Comparison of ENCODE assay signal across 25 cellular contexts in the genomic region with DNA sequence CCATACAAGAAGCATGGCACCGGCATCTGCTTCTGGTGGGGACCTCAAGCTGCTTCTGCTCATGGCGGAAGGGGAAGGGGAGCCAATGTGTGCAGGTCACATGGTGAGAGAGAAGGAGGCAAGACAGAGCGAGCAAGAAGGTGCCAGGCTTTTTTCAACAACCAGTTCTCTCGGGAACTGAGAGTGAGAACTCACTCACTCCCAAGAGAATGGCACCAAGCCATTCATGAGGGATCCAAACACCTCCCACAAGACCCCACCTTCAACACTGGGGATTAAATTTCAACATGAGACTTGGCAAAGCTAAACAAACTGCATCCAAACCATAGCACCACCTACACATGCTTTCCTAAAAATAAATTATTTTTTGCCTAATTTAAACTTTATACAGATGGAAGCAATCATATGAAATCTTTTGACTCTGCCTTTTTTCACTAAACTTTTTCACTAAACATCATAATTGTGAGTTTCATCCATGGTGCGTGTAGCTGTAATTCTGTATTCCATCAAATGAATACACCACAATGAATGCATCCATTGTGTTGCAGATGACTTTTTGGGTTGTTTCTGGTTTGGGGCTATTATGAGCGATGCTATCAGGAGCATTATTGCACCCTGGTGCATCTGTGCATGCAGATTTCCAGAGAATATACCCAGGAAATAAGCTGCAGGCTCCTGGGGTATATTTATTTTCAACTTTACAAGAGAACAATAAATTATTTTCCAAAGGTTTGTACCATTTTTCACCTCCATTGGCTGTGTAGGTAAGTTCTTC.
"Had no signal": no experiment of that assay in that cellular context is flagged by ENCODE, and none has a peak within 500 bp of the region (broad histone marks: within the 10 kb centered on the region; RNA-seq: fewer than 3 reads in every experiment).

No MANE protein-coding gene starts in this region.

- H3K4me3 ChIP-seq: body of pancreas, esophagus muscularis mucosa, mucosa of descending colon, pancreas, prostate gland, skin epidermis, thoracic aorta had no signal

- DNase-seq: activated CD4-positive, alpha-beta T cell treated with anti-CD3 and anti-CD28 coated beads for 48 hours; activated CD4-positive, alpha-beta T cell treated with anti-CD3 and anti-CD28 coated beads, Interleukin-2, amount 50 U/mL, for 48 hours; activated CD8-positive, alpha-beta memory T cell treated with anti-CD3 and anti-CD28 coated beads for 24 hours; activated effector memory CD4-positive, alpha-beta T cell treated with Interleukin-2 at 50 U/mL for 16 hours; activated naive CD4-positive, alpha-beta T cell treated with Interleukin-2 at 50 U/mL for 16 hours; aorta; body of pancreas; dermis blood vessel endothelial cell; effector CD4-positive, alpha-beta T cell; foreskin fibroblast; left cardiac atrium; left ventricle myocardium superior; mucosa of descending colon; pancreas; retina; stimulated activated CD4-positive, alpha-beta T cell treated with anti-CD3 and anti-CD28 coated beads, Interleukin-12 subunit alpha, Interleukin-12 subunit beta, amount 100 ng/mL, for 4 hours; stimulated activated CD4-positive, alpha-beta T cell treated with anti-CD3 and anti-CD28 coated beads, Interleukin-4, amount 100 ng/mL, for 1 hour; stimulated activated naive CD8-positive, alpha-beta T cell treated with anti-CD3 and anti-CD28 coated beads, Interleukin-15, Interleukin-2, amounts not matched to agents 100 U/mL and 50 U/mL, for 24 hours; T1000; trophoblast cell; WERI-Rb-1 had no signal
